Comparison of ENCODE assay signal across 28 cellular contexts in genomic region chr16:72551649-72552048, GRCh38.
"Had no signal": no experiment of that assay in that cellular context is flagged by ENCODE, and none has a peak within 500 bp of the region (broad histone marks: within the 10 kb centered on the region; RNA-seq: fewer than 3 reads in every experiment).

No MANE protein-coding gene starts in this region.

- ATAC-seq: effector memory CD8-positive, alpha-beta T cell; esophagus mucosa; foreskin keratinocyte; gastrocnemius medialis; gastroesophageal sphincter; heart left ventricle; heart right ventricle had no signal

- DNase-seq: colonic mucosa; cortex of kidney; dermis blood vessel endothelial cell; dorsolateral prefrontal cortex; effector CD4-positive, alpha-beta T cell; effector CD8-positive, alpha-beta T cell; effector memory CD4-positive, alpha-beta T cell; effector memory CD8-positive, alpha-beta T cell; endodermal cell; erythroblast; esophagus squamous epithelium; foreskin fibroblast; foreskin keratinocyte; foreskin melanocyte; gastrocnemius medialis; glutamatergic neuron; head of caudate nucleus; heart left ventricle; heart right ventricle had no signal

- H3K27ac ChIP-seq: colonic mucosa, coronary artery, dorsolateral prefrontal cortex, epithelial cell of prostate, esophagus muscularis mucosa, esophagus squamous epithelium, foreskin keratinocyte, gastrocnemius medialis, gastroesophageal sphincter, heart left ventricle, heart right ventricle had no signal

- H3K27me3 ChIP-seq: colonic mucosa, dorsolateral prefrontal cortex, esophagus muscularis mucosa, esophagus squamous epithelium, foreskin keratinocyte, gastrocnemius medialis, gastroesophageal sphincter, heart left ventricle, heart right ventricle had no signal

- FAIRE-seq: colon, endometrium, endothelial cell of umbilical vein, frontal cortex had no signal

- H3K9me3 ChIP-seq: colonic mucosa, esophagus squamous epithelium had no signal

- H3K4me1 ChIP-seq: colonic mucosa, esophagus muscularis mucosa, esophagus squamous epithelium, foreskin keratinocyte, gastrocnemius medialis, gastroesophageal sphincter, heart left ventricle, heart right ventricle had no signal

- H3K4me3 ChIP-seq: colonic mucosa, coronary artery, dorsolateral prefrontal cortex, esophagus muscularis mucosa, esophagus squamous epithelium, gastrocnemius medialis, gastroesophageal sphincter, heart left ventricle, heart right ventricle had no signal

- H3K36me3 ChIP-seq: colonic mucosa, esophagus muscularis mucosa, esophagus squamous epithelium, gastrocnemius medialis, gastroesophageal sphincter, heart left ventricle, heart right ventricle had no signal
